ENCODE assay signal across 16 cellular contexts in the genomic region with DNA sequence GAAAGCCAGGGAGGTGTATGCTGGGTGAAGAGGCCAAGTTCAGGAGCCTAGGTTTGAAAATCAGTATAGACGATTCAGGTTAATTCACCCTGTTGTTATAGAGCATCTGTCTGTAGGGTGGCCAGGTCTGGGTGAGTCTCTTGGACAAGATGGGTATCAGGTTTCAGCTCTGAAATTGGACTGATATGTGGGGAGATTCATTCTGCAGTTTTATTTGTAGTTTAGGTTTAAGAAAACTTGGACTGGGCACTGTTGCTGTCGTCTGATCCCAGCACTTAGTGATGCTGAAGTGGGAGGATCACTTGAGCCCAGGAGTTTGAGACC. TPM values are rescaled to one million over a fixed set of nuclear protein-coding genes. Genes with fewer than 3 reads are reported as not detected.
DNase-seq lines count a peak whose midpoint lies in the region; ATAC-seq and TF ChIP-seq lines count a peak whose summit lies in the region.
"Had no signal": no experiment of that assay in that cellular context is flagged by ENCODE, and none has a peak within 500 bp of the region (broad histone marks: within the 10 kb centered on the region; RNA-seq: fewer than 3 reads in every experiment).

No MANE protein-coding gene starts in this region.

- in situ Hi-C loops in mammary epithelial cell (cut with MboI; ENCODE audit: low sequenced_read_pairs in 2 of 2), result no loop called here

- peaks cover 27% of the 10 kb centered on the region for H3K4me1 ChIP-seq in HUES48 (ENCODE audit: control insufficient read depth, insufficient read depth, low read length)
- H3K4me1 ChIP-seq in mammary epithelial cell (ENCODE audit: insufficient read depth, low read length), result peaks cover 29% of the 10 kb centered on the region
- H3K4me1 ChIP-seq in psoas muscle, result peaks cover 37% of the 10 kb centered on the region

- peaks cover 20% of the 10 kb centered on the region for H3K4me1 Mint-ChIP-seq in activated CD4-positive, alpha-beta T cell treated with anti-CD3 and anti-CD28 coated beads, Interleukin-2, amount 10 ng/mL, durations not matched to agents 24 days and 14 days

- TF ChIP-seq CTCF in mammary epithelial cell (conservative IDR thresholded peaks at IDR 0.05 in 1 of 2, IDR thresholded peaks at IDR 0.05 in 1 of 2; ENCODE audit: extremely low read depth in 1 of 2, insufficient read depth in 1 of 2, low read depth in 1 of 2, low read length in 2 of 2) (no peak), psoas muscle (IDR thresholded peaks at IDR 0.05) (no peak)

- peaks cover 9% of the 10 kb centered on the region for H3K9me3 Mint-ChIP-seq in activated CD4-positive, alpha-beta T cell treated with anti-CD3 and anti-CD28 coated beads, Interleukin-2, amount 10 ng/mL, durations not matched to agents 24 days and 14 days

- H3K9me3 ChIP-seq in HUES48 (ENCODE audit: control insufficient read depth, insufficient read depth, low read length) (peaks cover 6% of the 10 kb centered on the region; the same call in 1 of the 2 replicates), mammary epithelial cell (replicated peaks; ENCODE audit: insufficient read depth, low read length) (no peaks in the 10 kb centered on the region), psoas muscle (peaks cover 3% of the 10 kb centered on the region)
- H3K9me3 ChIP-seq: neutrophil had no signal

- BruUV-seq in mammary epithelial cell (replicated peaks; lab: Mats Ljungman, UMichigan), result no TSS peak

- H3K4me2 ChIP-seq in mammary epithelial cell (ENCODE audit: insufficient read depth, low read depth, low read length), result peak overlapping the region; percentile 69

- H3K4me3 ChIP-seq in HUES48 (ENCODE audit: low read depth, low read length) (no peak overlapping the region), mammary epithelial cell (replicated peaks in 1 of 3; ENCODE audit: insufficient read depth in 1 of 3, low read depth in 2 of 3, low read length in 3 of 3) (no peak overlapping the region), psoas muscle (no peak overlapping the region)
- H3K4me3 ChIP-seq: heart left ventricle had no signal

- dilution Hi-C loops in mammary epithelial cell (cut with HindIII; ENCODE audit: low sequenced_read_pairs), result no loop called here

- intact Hi-C loops in activated CD4-positive, alpha-beta T cell treated with anti-CD3 and anti-CD28 coated beads, Interleukin-2, amount 10 ng/mL, durations not matched to agents 24 days and 14 days (cut with micrococcal nuclease), result no loop called here
- intact Hi-C loops in mammary epithelial cell (cut with micrococcal nuclease), result no loop called here
- intact Hi-C loops in psoas muscle (cut with DNase I), result no loop called here

- no peak for DNase-seq in activated CD4-positive, alpha-beta T cell treated with anti-CD3 and anti-CD28 coated beads, Interleukin-2, amount 10 ng/mL, durations not matched to agents 24 days and 14 days
- no peak for DNase-seq in activated CD4-positive, alpha-beta T cell treated with anti-CD3 and anti-CD28 coated beads for 1 hour
- no peak for DNase-seq in mammary epithelial cell
- DNase-seq in psoas muscle, result no peak
- no peak for DNase-seq in NCI-H446 treated with DMSO at 0.1 percent for 48 hours (lab: John Stamatoyannopoulos, UW)
- DNase-seq in NCI-H1092 treated with DMSO at 0.1 percent for 48 hours (lab: John Stamatoyannopoulos, UW), result no peak
- DNase-seq: Caco-2; cortex of kidney; midbrain; NCI-H1436 treated with DMSO at 0.1 percent for 48 hours; SIG-M5; stimulated activated CD4-positive, alpha-beta T cell treated with anti-CD3 and anti-CD28 coated beads, Interleukin-2, amount 100 ng/mL, for 48 hours had no signal

- no peak for ATAC-seq in psoas muscle
- ATAC-seq in HG03108 (IDR thresholded peaks at IDR 0.05; ENCODE audit: unreplicated experiment), result no peak

- peak overlapping the region; percentile 53 for H3K27ac Mint-ChIP-seq in activated CD4-positive, alpha-beta T cell treated with anti-CD3 and anti-CD28 coated beads, Interleukin-2, amount 10 ng/mL, durations not matched to agents 24 days and 14 days

- no peaks in the 10 kb centered on the region for H3K27me3 Mint-ChIP-seq in activated CD4-positive, alpha-beta T cell treated with anti-CD3 and anti-CD28 coated beads, Interleukin-2, amount 10 ng/mL, durations not matched to agents 24 days and 14 days

- H2AFZ ChIP-seq in mammary epithelial cell (ENCODE audit: low read depth, low read length), result peak overlapping the region; percentile 41

- H3K36me3 ChIP-seq in HUES48 (ENCODE audit: control insufficient read depth, insufficient read depth, low read length) (peaks cover 4% of the 10 kb centered on the region; the same call in 1 of the 2 replicates), mammary epithelial cell (ENCODE audit: insufficient read depth, low read length) (no peaks in the 10 kb centered on the region), psoas muscle (ENCODE audit: insufficient read depth in 1 of 2, low read depth in 1 of 2) (no peaks in the 10 kb centered on the region)
- H3K36me3 ChIP-seq: neutrophil had no signal

- no peaks in the 10 kb centered on the region for H3K27me3 ChIP-seq in HUES48 (ENCODE audit: control insufficient read depth, insufficient read depth, low read length)
- no peaks in the 10 kb centered on the region for H3K27me3 ChIP-seq in mammary epithelial cell (ENCODE audit: insufficient read depth, low read length)
- no peaks in the 10 kb centered on the region for H3K27me3 ChIP-seq in psoas muscle (ENCODE audit: insufficient read depth in 3 of 3, low read length in 2 of 3)
- H3K27me3 ChIP-seq: heart left ventricle, neutrophil had no signal

- H3K4me3 Mint-ChIP-seq in activated CD4-positive, alpha-beta T cell treated with anti-CD3 and anti-CD28 coated beads, Interleukin-2, amount 10 ng/mL, durations not matched to agents 24 days and 14 days, result no peak overlapping the region

- peaks cover 96% of the 10 kb centered on the region for H3K79me2 ChIP-seq in mammary epithelial cell (ENCODE audit: insufficient read depth, low read length)

- H3K27ac ChIP-seq in HUES48 (ENCODE audit: low read depth, low read length) (peak overlapping the region; percentile 45), mammary epithelial cell (ENCODE audit: insufficient read depth, low read depth, low read length) (peak overlapping the region; percentile 78), psoas muscle (peak overlapping the region; percentile 7)
- H3K27ac ChIP-seq: heart left ventricle, neutrophil had no signal

- WGBS in mammary epithelial cell (ENCODE audit: low coverage, missing lambda C conversion rate), result 29% methylated on average over 2 of the region's 2 CpGs
- 28 to 55% (median 33%) methylated on average over 2 of the region's 2 CpGs for WGBS in psoas muscle, 3 donors

- peaks cover 81% of the 10 kb centered on the region for H3K36me3 Mint-ChIP-seq in activated CD4-positive, alpha-beta T cell treated with anti-CD3 and anti-CD28 coated beads, Interleukin-2, amount 10 ng/mL, durations not matched to agents 24 days and 14 days (ENCODE audit: low read depth)

- CTCF ChIA-PET in mammary epithelial cell (lab: Charles Lee; ENCODE audit: low non-redundant PET), result no interaction called here

- no peak overlapping the region for H3K9ac ChIP-seq in HUES48 (ENCODE audit: low read depth, low read length)
- peak overlapping the region; percentile 53 for H3K9ac ChIP-seq in mammary epithelial cell (ENCODE audit: insufficient read depth, low read length)

- H4K20me1 ChIP-seq in mammary epithelial cell (ENCODE audit: insufficient read depth, low read length), result no peaks in the 10 kb centered on the region

RNA-seq across cellular contexts. Expression of gene ABCC1, which starts 17.8 kb away (rescaled TPM):
- 92.2 and 93.5 TPM in 2 replicates for total RNA-seq in activated CD4-positive, alpha-beta T cell treated with anti-CD3 and anti-CD28 coated beads, Interleukin-2, amount 10 ng/mL, durations not matched to agents 24 days and 14 days
- total RNA-seq in mammary epithelial cell (10 to 100 TPM; 45.5 to 47.2 TPM), psoas muscle (10 to 100 TPM; 19.5 to 36.5 (median 30.3) TPM)
- polyA plus RNA-seq in mammary epithelial cell (25.3 TPM), psoas muscle (10 to 100 TPM in 2 of 3 donors, 1 to 10 TPM in 1; 7.4 to 20.5 (median 15.1) TPM)
- 137 TPM for polyA minus RNA-seq in mammary epithelial cell

Comparison
In these comparisons a context has a peak if more than half of its experiments do, and no peak if none do; other contexts are left out.
1. H3K27ac ChIP-seq: peak in every context shown above with its lines; median percentile 78 in mammary epithelial cell; 45 in HUES48; 7 in psoas muscle.